Comparison of ENCODE assay signal across 2 cellular contexts in genomic region chr16:2172688-2173335, GRCh38.
TF ChIP-seq lines count a peak whose summit lies in the region.

No MANE protein-coding gene starts in this region.

TF ChIP-seq in HEK293, 187 proteins besides CTCF, POLR2A, EP300 and RAD21 (continued from another document):
- TF ChIP-seq ZFHX2 (tag by site-specific recombination; conservative IDR thresholded peaks at IDR 0.05), result peak; percentile 86
- TF ChIP-seq GLI2 (tag by site-specific recombination; IDR thresholded peaks at IDR 0.05; ENCODE audit: borderline replicate concordance, low read depth), result no peak

TF ChIP-seq in WTC11, 78 proteins besides CTCF, POLR2A, EP300 and RAD21 (continued from another document):
- TF ChIP-seq, protein P1, sequence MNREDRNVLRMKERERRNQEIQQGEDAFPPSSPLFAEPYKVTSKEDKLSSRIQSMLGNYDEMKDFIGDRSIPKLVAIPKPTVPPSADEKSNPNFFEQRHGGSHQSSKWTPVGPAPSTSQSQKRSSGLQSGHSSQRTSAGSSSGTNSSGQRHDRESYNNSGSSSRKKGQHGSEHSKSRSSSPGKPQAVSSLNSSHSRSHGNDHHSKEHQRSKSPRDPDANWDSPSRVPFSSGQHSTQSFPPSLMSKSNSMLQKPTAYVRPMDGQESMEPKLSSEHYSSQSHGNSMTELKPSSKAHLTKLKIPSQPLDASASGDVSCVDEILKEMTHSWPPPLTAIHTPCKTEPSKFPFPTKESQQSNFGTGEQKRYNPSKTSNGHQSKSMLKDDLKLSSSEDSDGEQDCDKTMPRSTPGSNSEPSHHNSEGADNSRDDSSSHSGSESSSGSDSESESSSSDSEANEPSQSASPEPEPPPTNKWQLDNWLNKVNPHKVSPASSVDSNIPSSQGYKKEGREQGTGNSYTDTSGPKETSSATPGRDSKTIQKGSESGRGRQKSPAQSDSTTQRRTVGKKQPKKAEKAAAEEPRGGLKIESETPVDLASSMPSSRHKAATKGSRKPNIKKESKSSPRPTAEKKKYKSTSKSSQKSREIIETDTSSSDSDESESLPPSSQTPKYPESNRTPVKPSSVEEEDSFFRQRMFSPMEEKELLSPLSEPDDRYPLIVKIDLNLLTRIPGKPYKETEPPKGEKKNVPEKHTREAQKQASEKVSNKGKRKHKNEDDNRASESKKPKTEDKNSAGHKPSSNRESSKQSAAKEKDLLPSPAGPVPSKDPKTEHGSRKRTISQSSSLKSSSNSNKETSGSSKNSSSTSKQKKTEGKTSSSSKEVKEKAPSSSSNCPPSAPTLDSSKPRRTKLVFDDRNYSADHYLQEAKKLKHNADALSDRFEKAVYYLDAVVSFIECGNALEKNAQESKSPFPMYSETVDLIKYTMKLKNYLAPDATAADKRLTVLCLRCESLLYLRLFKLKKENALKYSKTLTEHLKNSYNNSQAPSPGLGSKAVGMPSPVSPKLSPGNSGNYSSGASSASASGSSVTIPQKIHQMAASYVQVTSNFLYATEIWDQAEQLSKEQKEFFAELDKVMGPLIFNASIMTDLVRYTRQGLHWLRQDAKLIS (CRISPR knock-in tag; IDR thresholded peaks at IDR 0.05; ENCODE audit: borderline replicate concordance), result no peak
- TF ChIP-seq RELA (CRISPR knock-in tag; IDR thresholded peaks at IDR 0.05; ENCODE audit: borderline replicate concordance) (no peak), ZNF416 (CRISPR knock-in tag; IDR thresholded peaks at IDR 0.05) (no peak), ZNF232 (CRISPR knock-in tag; IDR thresholded peaks at IDR 0.05) (no peak), HMGXB4 (CRISPR knock-in tag; IDR thresholded peaks at IDR 0.05) (no peak), E2F1 (CRISPR knock-in tag; IDR thresholded peaks at IDR 0.05) (no peak), SMAD4 (CRISPR knock-in tag; IDR thresholded peaks at IDR 0.05) (no peak), IRF1 (CRISPR knock-in tag; IDR thresholded peaks at IDR 0.05) (no peak), MAX (CRISPR knock-in tag; IDR thresholded peaks at IDR 0.05) (no peak), ZNF396 (CRISPR knock-in tag; IDR thresholded peaks at IDR 0.05; ENCODE audit: borderline replicate concordance) (no peak), ZNF423 (CRISPR knock-in tag; IDR thresholded peaks at IDR 0.05) (no peak), IRF2 (CRISPR knock-in tag; IDR thresholded peaks at IDR 0.05; ENCODE audit: borderline replicate concordance, low read depth) (no peak), ZBTB21 (CRISPR knock-in tag; IDR thresholded peaks at IDR 0.05; ENCODE audit: borderline replicate concordance) (no peak)
- TF ChIP-seq, protein P2, sequence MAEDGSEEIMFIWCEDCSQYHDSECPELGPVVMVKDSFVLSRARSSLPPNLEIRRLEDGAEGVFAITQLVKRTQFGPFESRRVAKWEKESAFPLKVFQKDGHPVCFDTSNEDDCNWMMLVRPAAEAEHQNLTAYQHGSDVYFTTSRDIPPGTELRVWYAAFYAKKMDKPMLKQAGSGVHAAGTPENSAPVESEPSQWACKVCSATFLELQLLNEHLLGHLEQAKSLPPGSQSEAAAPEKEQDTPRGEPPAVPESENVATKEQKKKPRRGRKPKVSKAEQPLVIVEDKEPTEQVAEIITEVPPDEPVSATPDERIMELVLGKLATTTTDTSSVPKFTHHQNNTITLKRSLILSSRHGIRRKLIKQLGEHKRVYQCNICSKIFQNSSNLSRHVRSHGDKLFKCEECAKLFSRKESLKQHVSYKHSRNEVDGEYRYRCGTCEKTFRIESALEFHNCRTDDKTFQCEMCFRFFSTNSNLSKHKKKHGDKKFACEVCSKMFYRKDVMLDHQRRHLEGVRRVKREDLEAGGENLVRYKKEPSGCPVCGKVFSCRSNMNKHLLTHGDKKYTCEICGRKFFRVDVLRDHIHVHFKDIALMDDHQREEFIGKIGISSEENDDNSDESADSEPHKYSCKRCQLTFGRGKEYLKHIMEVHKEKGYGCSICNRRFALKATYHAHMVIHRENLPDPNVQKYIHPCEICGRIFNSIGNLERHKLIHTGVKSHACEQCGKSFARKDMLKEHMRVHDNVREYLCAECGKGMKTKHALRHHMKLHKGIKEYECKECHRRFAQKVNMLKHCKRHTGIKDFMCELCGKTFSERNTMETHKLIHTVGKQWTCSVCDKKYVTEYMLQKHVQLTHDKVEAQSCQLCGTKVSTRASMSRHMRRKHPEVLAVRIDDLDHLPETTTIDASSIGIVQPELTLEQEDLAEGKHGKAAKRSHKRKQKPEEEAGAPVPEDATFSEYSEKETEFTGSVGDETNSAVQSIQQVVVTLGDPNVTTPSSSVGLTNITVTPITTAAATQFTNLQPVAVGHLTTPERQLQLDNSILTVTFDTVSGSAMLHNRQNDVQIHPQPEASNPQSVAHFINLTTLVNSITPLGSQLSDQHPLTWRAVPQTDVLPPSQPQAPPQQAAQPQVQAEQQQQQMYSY (CRISPR knock-in tag; IDR thresholded peaks at IDR 0.05), result no peak
- TF ChIP-seq, protein P3, sequence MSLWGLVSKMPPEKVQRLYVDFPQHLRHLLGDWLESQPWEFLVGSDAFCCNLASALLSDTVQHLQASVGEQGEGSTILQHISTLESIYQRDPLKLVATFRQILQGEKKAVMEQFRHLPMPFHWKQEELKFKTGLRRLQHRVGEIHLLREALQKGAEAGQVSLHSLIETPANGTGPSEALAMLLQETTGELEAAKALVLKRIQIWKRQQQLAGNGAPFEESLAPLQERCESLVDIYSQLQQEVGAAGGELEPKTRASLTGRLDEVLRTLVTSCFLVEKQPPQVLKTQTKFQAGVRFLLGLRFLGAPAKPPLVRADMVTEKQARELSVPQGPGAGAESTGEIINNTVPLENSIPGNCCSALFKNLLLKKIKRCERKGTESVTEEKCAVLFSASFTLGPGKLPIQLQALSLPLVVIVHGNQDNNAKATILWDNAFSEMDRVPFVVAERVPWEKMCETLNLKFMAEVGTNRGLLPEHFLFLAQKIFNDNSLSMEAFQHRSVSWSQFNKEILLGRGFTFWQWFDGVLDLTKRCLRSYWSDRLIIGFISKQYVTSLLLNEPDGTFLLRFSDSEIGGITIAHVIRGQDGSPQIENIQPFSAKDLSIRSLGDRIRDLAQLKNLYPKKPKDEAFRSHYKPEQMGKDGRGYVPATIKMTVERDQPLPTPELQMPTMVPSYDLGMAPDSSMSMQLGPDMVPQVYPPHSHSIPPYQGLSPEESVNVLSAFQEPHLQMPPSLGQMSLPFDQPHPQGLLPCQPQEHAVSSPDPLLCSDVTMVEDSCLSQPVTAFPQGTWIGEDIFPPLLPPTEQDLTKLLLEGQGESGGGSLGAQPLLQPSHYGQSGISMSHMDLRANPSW (CRISPR knock-in tag; conservative IDR thresholded peaks at IDR 0.05; ENCODE audit: low read depth), result no peak
- TF ChIP-seq, protein P4, sequence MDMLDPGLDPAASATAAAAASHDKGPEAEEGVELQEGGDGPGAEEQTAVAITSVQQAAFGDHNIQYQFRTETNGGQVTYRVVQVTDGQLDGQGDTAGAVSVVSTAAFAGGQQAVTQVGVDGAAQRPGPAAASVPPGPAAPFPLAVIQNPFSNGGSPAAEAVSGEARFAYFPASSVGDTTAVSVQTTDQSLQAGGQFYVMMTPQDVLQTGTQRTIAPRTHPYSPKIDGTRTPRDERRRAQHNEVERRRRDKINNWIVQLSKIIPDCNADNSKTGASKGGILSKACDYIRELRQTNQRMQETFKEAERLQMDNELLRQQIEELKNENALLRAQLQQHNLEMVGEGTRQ (CRISPR knock-in tag; IDR thresholded peaks at IDR 0.05), result no peak
